8 cellular contexts compared by ENCODE assay signal in genomic region chr12:16165506-16165905, GRCh38.
A peak's percentile ranks its signal among the peaks of the same experiment; 100 is the strongest.
DNase-seq lines count a peak whose midpoint lies in the region; ATAC-seq and TF ChIP-seq lines count a peak whose summit lies in the region.

No MANE protein-coding gene starts in this region.

- H3K27me3 Mint-ChIP-seq in endothelial cell (ENCODE audit: unreplicated experiment): no peaks in the 10 kb centered on the region

- H3K27ac Mint-ChIP-seq in endothelial cell (ENCODE audit: unreplicated experiment): no peak overlapping the region

- H3K4me1 Mint-ChIP-seq in endothelial cell (ENCODE audit: unreplicated experiment): no peaks in the 10 kb centered on the region

- TF ChIP-seq CTCF in endothelial cell (IDR thresholded peaks at IDR 0.05; ENCODE audit: unreplicated experiment): peak; percentile 13

- no peaks in the 10 kb centered on the region for H3K36me3 Mint-ChIP-seq in endothelial cell (ENCODE audit: low read depth, unreplicated experiment)

- DNase-seq in DMS114 treated with DMSO at 0.1 percent for 48 hours (lab: John Stamatoyannopoulos, UW; ENCODE audit: unreplicated experiment) (peak; percentile 34), HT-29 (ENCODE audit: low spot score) (peak; percentile 59), NOMO-1 treated with DMSO at 0.1 percent for 48 hours (lab: John Stamatoyannopoulos, UW; ENCODE audit: unreplicated experiment) (peak; percentile 33), endothelial cell (ENCODE audit: low spot score) (peak; percentile 34), myocyte (ENCODE audit: low read depth) (peak; percentile 59)
- no peak for DNase-seq in activated CD8-positive, alpha-beta memory T cell treated with anti-CD3 and anti-CD28 coated beads, Interleukin-2, amount 50 U/mL, for 48 hours

- no peaks in the 10 kb centered on the region for H3K9me3 Mint-ChIP-seq in endothelial cell (ENCODE audit: unreplicated experiment)

- no peak overlapping the region for H3K4me3 Mint-ChIP-seq in endothelial cell (ENCODE audit: unreplicated experiment)

- no peak for ATAC-seq in GM18520 (IDR thresholded peaks at IDR 0.05; ENCODE audit: unreplicated experiment)
- ATAC-seq in GM21576 (IDR thresholded peaks at IDR 0.05; ENCODE audit: unreplicated experiment): no peak
